Comparison of ENCODE assay signal across 31 cellular contexts in the genomic region with DNA sequence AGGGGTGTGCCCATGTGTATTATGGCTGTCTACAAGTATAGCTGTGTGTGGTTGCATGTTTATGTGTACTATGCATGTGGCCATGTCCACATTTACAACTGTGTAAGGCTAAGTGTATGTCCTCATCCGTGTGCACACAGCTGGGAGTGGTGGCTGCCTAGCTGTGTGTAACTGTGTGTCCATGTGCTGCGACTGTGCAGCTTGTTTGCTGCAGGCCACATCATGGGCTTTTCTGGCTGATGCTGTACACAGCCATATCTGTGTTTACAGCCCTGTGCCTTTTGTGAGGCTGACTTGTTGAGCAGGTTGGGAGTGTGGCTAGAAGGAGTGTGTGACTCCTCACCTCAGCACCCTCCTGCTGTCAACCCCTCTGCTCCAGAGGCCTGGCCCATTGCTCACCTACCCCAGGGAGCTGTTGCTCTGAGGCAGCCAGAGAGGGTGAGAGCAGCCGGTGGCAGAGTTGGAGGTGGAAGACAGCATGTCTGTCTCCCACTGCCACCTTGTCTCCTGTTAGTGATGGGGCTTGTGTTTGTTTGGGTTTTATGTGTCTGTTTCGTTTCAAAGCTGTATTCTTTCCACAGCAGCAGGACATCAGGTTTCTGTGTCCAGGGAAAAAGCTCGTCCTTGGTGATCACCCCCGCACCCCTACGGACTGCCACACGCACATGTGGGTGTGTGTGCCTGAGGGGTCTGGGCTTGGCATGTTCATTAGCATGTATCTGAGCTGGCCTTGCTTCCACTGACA. TPM values are rescaled to one million over a fixed set of nuclear protein-coding genes. Genes with fewer than 3 reads are reported as not detected.
A peak's percentile ranks its signal among the peaks of the same experiment; 100 is the strongest.
DNase-seq lines count a peak whose midpoint lies in the region; ATAC-seq, FAIRE-seq and TF ChIP-seq lines count a peak whose summit lies in the region.
"Had no signal": no experiment of that assay in that cellular context is flagged by ENCODE, and none has a peak within 500 bp of the region (broad histone marks: within the 10 kb centered on the region; RNA-seq: fewer than 3 reads in every experiment).

No MANE protein-coding gene starts in this region.

- H2BK120ac ChIP-seq in IMR-90 (ENCODE audit: low read depth, low read length), result no peak overlapping the region

- H3K4me2 ChIP-seq in IMR-90 (ENCODE audit: low read depth, low read length), result no peak overlapping the region

- no peak overlapping the region for H3K27ac Mint-ChIP-seq in activated CD4-positive, alpha-beta T cell treated with anti-CD3 and anti-CD28 coated beads for 36 hours
- no peak overlapping the region for H3K27ac Mint-ChIP-seq in endodermal cell
- H3K27ac Mint-ChIP-seq in naive thymus-derived CD8-positive, alpha-beta T cell, result no peak overlapping the region
- H3K27ac Mint-ChIP-seq: stimulated activated naive B cell treated with anti-CD40 and anti-IgM and Interleukin-4, amounts not matched to agents 10 μg/mL and 1 μg/mL and 100 μg/mL, for 72 hours; T-helper 1 cell treated with Interleukin-12 subunit alpha and Interleukin-12 subunit beta and Interleukin-4 antibody, amounts not matched to agents 30 μg/mL and 1 μg/mL, for 36 hours had no signal

- no peak overlapping the region for H2AK5ac ChIP-seq in IMR-90 (ENCODE audit: low read depth, low read length)

- dilution Hi-C loops in IMR-90 (cut with HindIII; ENCODE audit: low sequenced_read_pairs, unreplicated experiment), result no loop called here

- POLR2A ChIA-PET in activated CD4-positive, alpha-beta T cell treated with anti-CD3 and anti-CD28 coated beads for 36 hours (lab: Charles Lee), result interaction anchor here (0.7 kb wide), 1 partner anchor 81 kb away, joined by 3 read pairs; no protein-coding TSS in a partner anchor
- POLR2A ChIA-PET in IMR-90 (lab: Charles Lee; ENCODE audit: unreplicated experiment), result no interaction called here
- POLR2A ChIA-PET in naive thymus-derived CD8-positive, alpha-beta T cell (lab: Charles Lee), result interaction anchor here (0.5 to 1.3 kb wide), 5 partner anchors 9 to 1355 kb away, joined by 3 read pairs; a partner anchor contains a TSS

- CTCF ChIA-PET in activated CD4-positive, alpha-beta T cell treated with anti-CD3 and anti-CD28 coated beads for 36 hours (lab: Charles Lee), result interaction anchor here (0.7 to 0.8 kb wide), 2 partner anchors 14 to 1146 kb away, joined by 3 read pairs; no protein-coding TSS in a partner anchor
- CTCF ChIA-PET in IMR-90 (lab: Yijun Ruan, JAX), result no interaction called here

- H3K27ac ChIP-seq in IMR-90 (ENCODE audit: insufficient read depth, low read length) (no peak overlapping the region), endodermal cell (ENCODE audit: low read depth, low read length) (no peak overlapping the region), small intestine (ENCODE audit: low read depth in 1 of 2, low read length in 1 of 2) (no peak overlapping the region)
- H3K27ac ChIP-seq: adrenal gland, brain microvascular endothelial cell, left lung, ovary, sigmoid colon, SK-N-MC, testis had no signal

- no peak overlapping the region for H2BK15ac ChIP-seq in IMR-90 (ENCODE audit: low read depth, low read length)

- no peak overlapping the region for H3K4me3 Mint-ChIP-seq in activated CD4-positive, alpha-beta T cell treated with anti-CD3 and anti-CD28 coated beads for 36 hours
- H3K4me3 Mint-ChIP-seq in endodermal cell, result no peak overlapping the region
- peak overlapping the region in 1 of 10 donors; percentile 20 for H3K4me3 Mint-ChIP-seq in naive thymus-derived CD8-positive, alpha-beta T cell
- H3K4me3 Mint-ChIP-seq: CD4-positive, alpha-beta memory T cell; stimulated activated naive B cell treated with anti-CD40 and anti-IgM and Interleukin-4, amounts not matched to agents 10 μg/mL and 1 μg/mL and 100 μg/mL, for 72 hours; T-helper 1 cell treated with Interleukin-12 subunit alpha and Interleukin-12 subunit beta and Interleukin-4 antibody, amounts not matched to agents 30 μg/mL and 1 μg/mL, for 36 hours had no signal

- no peaks in the 10 kb centered on the region for H3K27me3 Mint-ChIP-seq in activated CD4-positive, alpha-beta T cell treated with anti-CD3 and anti-CD28 coated beads for 36 hours
- peaks cover 28% of the 10 kb centered on the region for H3K27me3 Mint-ChIP-seq in endodermal cell (ENCODE audit: insufficient read depth)
- H3K27me3 Mint-ChIP-seq in naive thymus-derived CD8-positive, alpha-beta T cell, result no peaks in the 10 kb centered on the region
- H3K27me3 Mint-ChIP-seq: CD4-positive, alpha-beta memory T cell had no signal

- TF ChIP-seq CTCF in IMR-90 (conservative IDR thresholded peaks at IDR 0.05; ENCODE audit: low read depth, low read length) (no peak), endodermal cell (conservative IDR thresholded peaks at IDR 0.05) (no peak)

- peak; percentile 6 for DNase-seq in activated CD4-positive, alpha-beta T cell treated with anti-CD3 and anti-CD28 coated beads for 36 hours
- DNase-seq in activated CD4-positive, alpha-beta T cell treated with anti-CD3 and anti-CD28 coated beads for 4 hours, result no peak
- DNase-seq in IMR-90 (no peak), endodermal cell (peak; percentile 35), posterior cingulate gyrus (peak in 6 of 10 donors; percentile 5 to 73 (median 32)), ecto neural progenitor cell (ENCODE audit: low spot score) (no peak), small intestine (no peak)
- DNase-seq in naive thymus-derived CD8-positive, alpha-beta T cell, result no peak
- DNase-seq: activated CD4-positive, alpha-beta T cell treated with anti-CD3 and anti-CD28 coated beads for 48 hours; activated effector memory CD4-positive, alpha-beta T cell treated with anti-CD3 and anti-CD28 coated beads, Interleukin-2, amount 50 U/mL, for 16 hours; AML-193; brain microvascular endothelial cell; CD4-positive, alpha-beta memory T cell; cortex of kidney; EL; KG1; MG63; NCI-H446 treated with DMSO at 0.1 percent for 48 hours; RPMI8226; stimulated activated CD4-positive, alpha-beta T cell treated with anti-CD3 and anti-CD28 coated beads, Interleukin-15, amount 100 ng/mL, for 24 hours; stimulated activated naive B cell treated with anti-CD40 and anti-IgM and Interleukin-4, amounts not matched to agents 10 μg/mL and 1 μg/mL and 100 μg/mL, for 72 hours; testis had no signal

- no peak overlapping the region for H2BK20ac ChIP-seq in IMR-90 (ENCODE audit: low read depth, low read length)

- peaks cover 7% of the 10 kb centered on the region; the same call in 1 of the 2 replicates for H3K36me3 ChIP-seq in IMR-90 (ENCODE audit: control insufficient read depth, insufficient read depth, low read length)
- no peaks in the 10 kb centered on the region for H3K36me3 ChIP-seq in endodermal cell (ENCODE audit: control insufficient read depth, insufficient read depth, low read length)
- no peaks in the 10 kb centered on the region for H3K36me3 ChIP-seq in small intestine (ENCODE audit: control insufficient read depth in 2 of 2, insufficient read depth in 2 of 2, low read length in 2 of 2)
- H3K36me3 ChIP-seq: brain microvascular endothelial cell, MG63, ovary had no signal

- whole genome bisulfite sequencing in IMR-90 (ENCODE audit: extremely low coverage in 2 of 2, insufficient read length in 1 of 2), 2 experiments, result 100% methylated on average over 2 of the region's 8 CpGs; no CpG with 5 or more reads in 1 of the 2 experiments
- 79 to 88% methylated on average over 6 to 8 of the region's 8 CpGs for WGBS in endodermal cell (ENCODE audit: insufficient coverage in 1 of 2, insufficient read length in 1 of 2), 2 experiments
- 89 to 91% (median 89%) methylated on average over 8 of the region's 8 CpGs for WGBS in small intestine, 3 donors

- H3K9me1 ChIP-seq in IMR-90 (ENCODE audit: insufficient read depth, low read length), result peaks cover 3% of the 10 kb centered on the region; the same call in 1 of the 2 replicates

- H3K36me3 Mint-ChIP-seq in activated CD4-positive, alpha-beta T cell treated with anti-CD3 and anti-CD28 coated beads for 36 hours (ENCODE audit: low read depth), result peaks cover 4% of the 10 kb centered on the region
- H3K36me3 Mint-ChIP-seq in endodermal cell (ENCODE audit: low read depth), result peaks cover 11% of the 10 kb centered on the region
- H3K36me3 Mint-ChIP-seq in naive thymus-derived CD8-positive, alpha-beta T cell, result peaks cover 0 to 35% (median 0%) of the 10 kb centered on the region in 3 donors

- no peaks in the 10 kb centered on the region for H3K79me1 ChIP-seq in IMR-90 (ENCODE audit: low read depth in 1 of 2, low read length in 2 of 2)

- H3K18ac ChIP-seq in IMR-90 (ENCODE audit: low read depth, low read length), result no peak overlapping the region

- H4K20me1 ChIP-seq in IMR-90 (ENCODE audit: insufficient read depth, low read length), result peaks cover 21% of the 10 kb centered on the region

- H3K4ac ChIP-seq in IMR-90 (ENCODE audit: low read depth, low read length), result no peak overlapping the region

- H3K4me3 ChIP-seq in IMR-90 (ENCODE audit: insufficient read depth, low read depth, low read length) (no peak overlapping the region), endodermal cell (ENCODE audit: low read length) (no peak overlapping the region), small intestine (ENCODE audit: low read depth in 1 of 2, low read length in 2 of 2) (no peak overlapping the region)
- H3K4me3 ChIP-seq: adrenal gland, left lung, MG63, ovary, sigmoid colon, SK-N-MC, testis had no signal

- H3K9me3 ChIP-seq in IMR-90 (ENCODE audit: control insufficient read depth, insufficient read depth, low read length) (no peaks in the 10 kb centered on the region), endodermal cell (ENCODE audit: control insufficient read depth, low read length) (no peaks in the 10 kb centered on the region), small intestine (ENCODE audit: control insufficient read depth, low read depth) (no peaks in the 10 kb centered on the region)
- H3K9me3 ChIP-seq: adrenal gland, left lung, MG63, ovary, sigmoid colon, testis had no signal

- H3K9ac ChIP-seq in IMR-90 (ENCODE audit: low read depth, low read length), result no peak overlapping the region
- no peak overlapping the region for H3K9ac ChIP-seq in endodermal cell (ENCODE audit: extremely low read depth, low read length, poor library complexity, severe bottlenecking)

- H3K4me1 ChIP-seq in IMR-90 (ENCODE audit: control insufficient read depth, insufficient read depth, low read length) (no peaks in the 10 kb centered on the region), endodermal cell (ENCODE audit: control insufficient read depth, insufficient read depth, low read length) (peaks cover 8% of the 10 kb centered on the region), small intestine (ENCODE audit: control insufficient read depth in 2 of 2, insufficient read depth in 1 of 2, low read depth in 1 of 2, low read length in 1 of 2) (no peaks in the 10 kb centered on the region)

- ATAC-seq in activated CD4-positive, alpha-beta T cell treated with anti-CD3 and anti-CD28 coated beads for 36 hours, result no peak
- no peak for ATAC-seq in IMR-90 (ENCODE audit: low read depth)
- ATAC-seq in naive thymus-derived CD8-positive, alpha-beta T cell, result no peak
- ATAC-seq: left lung; stimulated activated naive B cell treated with anti-CD40 and anti-IgM and Interleukin-4, amounts not matched to agents 10 μg/mL and 1 μg/mL and 100 μg/mL, for 72 hours had no signal

- in situ Hi-C loops in IMR-90 (cut with MboI; ENCODE audit: low sequenced_read_pairs), result no loop called here

- H3K23ac ChIP-seq in IMR-90 (ENCODE audit: low read depth, low read length), result no peak overlapping the region

- BruUV-seq in IMR-90 (replicated peaks; lab: Mats Ljungman, UMichigan), result no TSS peak

- no peak overlapping the region for H3K14ac ChIP-seq in IMR-90 (replicated peaks; ENCODE audit: low read depth, low read length)

- peak overlapping the region; percentile 46 for H2AFZ ChIP-seq in IMR-90 (replicated peaks; ENCODE audit: low read length, poor library complexity)

- intact Hi-C loops in activated CD4-positive, alpha-beta T cell treated with anti-CD3 and anti-CD28 coated beads for 36 hours (cut with DNase I, micrococcal nuclease), result no loop called here
- intact Hi-C loops in IMR-90 (cut with micrococcal nuclease) (no loop called here), posterior cingulate gyrus (cut with DNase I) (no loop called here)

- H3K56ac ChIP-seq in IMR-90 (ENCODE audit: extremely low read depth, insufficient read depth, low read length), result no peak overlapping the region

- no peaks in the 10 kb centered on the region for H3K9me3 Mint-ChIP-seq in activated CD4-positive, alpha-beta T cell treated with anti-CD3 and anti-CD28 coated beads for 36 hours (ENCODE audit: low read depth)
- no peaks in the 10 kb centered on the region for H3K9me3 Mint-ChIP-seq in endodermal cell
- H3K9me3 Mint-ChIP-seq in naive thymus-derived CD8-positive, alpha-beta T cell, result no peaks in the 10 kb centered on the region
- H3K9me3 Mint-ChIP-seq: CD4-positive, alpha-beta memory T cell; stimulated activated naive B cell treated with anti-CD40 and anti-IgM and Interleukin-4, amounts not matched to agents 10 μg/mL and 1 μg/mL and 100 μg/mL, for 72 hours; T-helper 1 cell treated with Interleukin-12 subunit alpha and Interleukin-12 subunit beta and Interleukin-4 antibody, amounts not matched to agents 30 μg/mL and 1 μg/mL, for 36 hours had no signal

- no peak overlapping the region for H4K91ac ChIP-seq in IMR-90 (ENCODE audit: insufficient read depth, low read depth, low read length)

- no peak for FAIRE-seq in small intestine (lab: Jason Lieb, UNC)
- FAIRE-seq: A204.1, frontal cortex, GM12891 had no signal

- no peak overlapping the region for H4K5ac ChIP-seq in IMR-90 (ENCODE audit: low read depth, low read length)

- peaks cover 16% of the 10 kb centered on the region for H3K4me1 Mint-ChIP-seq in activated CD4-positive, alpha-beta T cell treated with anti-CD3 and anti-CD28 coated beads for 36 hours
- peaks cover 8% of the 10 kb centered on the region for H3K4me1 Mint-ChIP-seq in endodermal cell
- H3K4me1 Mint-ChIP-seq in naive thymus-derived CD8-positive, alpha-beta T cell, result peaks cover 4 to 48% (median 23%) of the 10 kb centered on the region in 4 donors

- no peak overlapping the region for H4K8ac ChIP-seq in IMR-90 (ENCODE audit: low read depth in 2 of 2, low read length in 2 of 2)

- H2AK9ac ChIP-seq in IMR-90 (replicated peaks; ENCODE audit: low read depth, low read length, poor library complexity), result no peak overlapping the region

- H2BK5ac ChIP-seq in IMR-90 (ENCODE audit: low read depth, low read length, poor library complexity, severe bottlenecking), result no peak overlapping the region

- no peak for TF ChIP-seq POLR2A in IMR-90 (IDR thresholded peaks at IDR 0.05; ENCODE audit: low read depth, low read length)

- peaks cover 15% of the 10 kb centered on the region; the same call in 1 of the 2 replicates for H3K27me3 ChIP-seq in IMR-90 (ENCODE audit: control insufficient read depth, insufficient read depth, low read length)
- peaks cover 21% of the 10 kb centered on the region for H3K27me3 ChIP-seq in endodermal cell (ENCODE audit: control insufficient read depth, insufficient read depth, low read length, poor library complexity, severe bottlenecking)
- H3K27me3 ChIP-seq in small intestine (ENCODE audit: control insufficient read depth in 2 of 2, insufficient read depth in 2 of 2, low read length in 2 of 2), result no peaks in the 10 kb centered on the region
- H3K27me3 ChIP-seq: adrenal gland, MG63, ovary, testis had no signal

- TF ChIP-seq RAD21 in IMR-90 (IDR thresholded peaks at IDR 0.05; ENCODE audit: low read length), result no peak

RNA-seq across cellular contexts. Expression of a gene that starts 1.4 kb away (rescaled TPM):
- total RNA-seq in activated CD4-positive, alpha-beta T cell treated with anti-CD3 and anti-CD28 coated beads for 36 hours, result under 1 TPM; 0.27 to 0.47 TPM
- total RNA-seq in IMR-90 (2012; rRNA removed) (under 0.01 TPM in 2 replicates), endodermal cell (1 to 10 TPM; 3.9 to 7.4 TPM)
- polyA plus RNA-seq in IMR-90 (2012; rRNA removed) (0.14 and 0.19 TPM in 2 replicates), small intestine (under 1 TPM in 1 of 3 donors, not detected in 2; 0.18 TPM)
- 0.13 TPM in 1 of 2 replicates, not detected in the other for polyA plus RNA-seq in IMR-90 (2012; cell fraction: cytosol; rRNA removed)
- 0.86 and 2.7 TPM in 2 replicates for polyA plus RNA-seq in IMR-90 (2012; cell fraction: nucleus; rRNA removed; ENCODE audit: low replicate concordance)
- 6.0 TPM for polyA plus RNA-seq in endodermal cell (2013, experiment 1 of 2)
- 4.7 TPM for polyA plus RNA-seq in endodermal cell (2013, experiment 2 of 2)
- total RNA-seq in naive thymus-derived CD8-positive, alpha-beta T cell, result 1 to 10 TPM; 2.9 to 5.0 TPM
- polyA plus RNA-seq in naive thymus-derived CD8-positive, alpha-beta T cell, result under 1 TPM in 1 of 3 donors, not detected in 2; 0.09 TPM

RNA-seq across cellular contexts. Expression of a gene that starts 34.4 kb away (rescaled TPM):
- total RNA-seq in activated CD4-positive, alpha-beta T cell treated with anti-CD3 and anti-CD28 coated beads for 36 hours, result 10 to 100 TPM; 35.3 to 37.4 TPM
- total RNA-seq in IMR-90 (2012; rRNA removed), result 26.9 and 30.3 TPM in 2 replicates
- polyA plus RNA-seq in IMR-90 (2012; rRNA removed), result 45.0 and 49.0 TPM in 2 replicates
- 31.4 and 67.7 TPM in 2 replicates for polyA plus RNA-seq in IMR-90 (2012; cell fraction: cytosol; rRNA removed)
- polyA plus RNA-seq in IMR-90 (2012; cell fraction: nucleus; rRNA removed; ENCODE audit: low replicate concordance), result 46.0 and 57.8 TPM in 2 replicates
- total RNA-seq in endodermal cell, result 10 to 100 TPM; 21.1 to 24.9 TPM
- polyA plus RNA-seq in endodermal cell (2013, experiment 1 of 2), result 17.6 TPM
- 12.9 TPM for polyA plus RNA-seq in endodermal cell (2013, experiment 2 of 2)
- total RNA-seq in naive thymus-derived CD8-positive, alpha-beta T cell, result 10 to 100 TPM; 37.4 to 39.7 TPM
- 10 to 100 TPM; 84.5 to 95.7 (median 85.3) TPM for polyA plus RNA-seq in naive thymus-derived CD8-positive, alpha-beta T cell
- 10 to 100 TPM; 66.2 to 85.7 (median 68.4) TPM for polyA plus RNA-seq in small intestine

Comparison
In these comparisons a context has a peak if more than half of its experiments do, and no peak if none do; other contexts are left out.
1. DNase-seq: peak in activated CD4-positive, alpha-beta T cell treated with anti-CD3 and anti-CD28 coated beads for 36 hours (single experiment), endodermal cell (single experiment) and posterior cingulate gyrus (6 of 10); none in activated CD4-positive, alpha-beta T cell treated with anti-CD3 and anti-CD28 coated beads for 4 hours (0 of 2), IMR-90 (single experiment), naive thymus-derived CD8-positive, alpha-beta T cell (0 of 10), ecto neural progenitor cell (single experiment) and small intestine (single experiment).